Comparison of ENCODE assay signal across 8 cellular contexts in genomic region chr17:75517277-75517865, GRCh38. TPM values are rescaled to one million over a fixed set of nuclear protein-coding genes. Genes with fewer than 3 reads are reported as not detected.
A peak's percentile ranks its signal among the peaks of the same experiment; 100 is the strongest.
DNase-seq lines count a peak whose midpoint lies in the region; ATAC-seq and TF ChIP-seq lines count a peak whose summit lies in the region.

No MANE protein-coding gene starts in this region.

- no peak overlapping the region for H2AK5ac ChIP-seq in neuronal stem cell (ENCODE audit: low read depth, low read length)

- peaks cover 22% of the 10 kb centered on the region for H3K79me1 ChIP-seq in neuronal stem cell (ENCODE audit: low read depth, low read length)

- DNase-seq in NCI-H146 (lab: John Stamatoyannopoulos, UW): peak; percentile 17
- DNase-seq in NCI-H146 treated with DMSO at 0.1 percent for 48 hours (lab: John Stamatoyannopoulos, UW; ENCODE audit: unreplicated experiment): no peak
- no peak for DNase-seq in T-helper 17 cell
- peak; percentile 83 for DNase-seq in endodermal cell
- DNase-seq in neuronal stem cell (ENCODE audit: low spot score): no peak
- DNase-seq in GM13977 (ENCODE audit: low spot score): no peak
- DNase-seq in hippocampal formation (lab: John Stamatoyannopoulos, UW): no peak
- DNase-seq in GM03348 (ENCODE audit: low spot score): no peak

- no peak overlapping the region for H2BK5ac ChIP-seq in neuronal stem cell (ENCODE audit: low read length)

- H3K4me3 ChIP-seq in endodermal cell (ENCODE audit: low read length): peak overlapping the region; percentile 78
- H3K4me3 ChIP-seq in neuronal stem cell (ENCODE audit: low read length in 2 of 2): peak overlapping the region; percentile 67 to 99

- peak; percentile 48 for TF ChIP-seq CTCF in endodermal cell (conservative IDR thresholded peaks at IDR 0.05)
- TF ChIP-seq CTCF in GM13977 (IDR thresholded peaks at IDR 0.05; ENCODE audit: extremely low read depth, insufficient read depth, missing control alignments): no peak

- H3K27me3 Mint-ChIP-seq in T-helper 17 cell: no peaks in the 10 kb centered on the region
- no peaks in the 10 kb centered on the region for H3K27me3 Mint-ChIP-seq in endodermal cell (ENCODE audit: insufficient read depth)

- H3K36me3 ChIP-seq in endodermal cell (ENCODE audit: control insufficient read depth, insufficient read depth, low read length) (peaks cover 11% of the 10 kb centered on the region), neuronal stem cell (replicated peaks in 1 of 2; ENCODE audit: control insufficient read depth in 2 of 2, insufficient read depth in 2 of 2, low read length in 2 of 2) (peaks cover 25 to 53% of the 10 kb centered on the region in 2 donors)

- H3K4me1 ChIP-seq in endodermal cell (ENCODE audit: control insufficient read depth, insufficient read depth, low read length): peaks cover 7% of the 10 kb centered on the region
- H3K4me1 ChIP-seq in neuronal stem cell (ENCODE audit: control insufficient read depth in 2 of 2, insufficient read depth in 1 of 2, low read depth in 1 of 2, low read length in 2 of 2): peaks cover 10 to 18% of the 10 kb centered on the region in 2 donors

- H3K4ac ChIP-seq in neuronal stem cell (ENCODE audit: low read length): no peak overlapping the region

- no peak overlapping the region for H3K14ac ChIP-seq in neuronal stem cell (ENCODE audit: low read length)

- no peak overlapping the region for H2BK120ac ChIP-seq in neuronal stem cell (ENCODE audit: low read depth, low read length)

- ATAC-seq in T-helper 17 cell: no peak

- H3K9ac ChIP-seq in endodermal cell (ENCODE audit: extremely low read depth, low read length, poor library complexity, severe bottlenecking): no peak overlapping the region
- H3K9ac ChIP-seq in neuronal stem cell (ENCODE audit: low read depth, low read length, poor library complexity): peak overlapping the region; percentile 32

- H3K27ac Mint-ChIP-seq in T-helper 17 cell (peak overlapping the region; percentile 96), endodermal cell (no peak overlapping the region)

- no peak overlapping the region for H2BK12ac ChIP-seq in neuronal stem cell (ENCODE audit: low read length)

- WGBS in endodermal cell (ENCODE audit: insufficient coverage in 1 of 2, insufficient read length in 1 of 2), 2 experiments: 25 to 36% methylated on average over 7 to 11 of the region's 11 CpGs
- WGBS in neuronal stem cell (ENCODE audit: extremely low coverage in 2 of 2, insufficient read length in 2 of 2, insufficient replicate concordance in 1 of 2), 2 donors: no CpG with 5 or more reads among the region's 11 CpGs

- H2BK15ac ChIP-seq in neuronal stem cell (ENCODE audit: low read length): no peak overlapping the region

- peak overlapping the region; percentile 90 for H3K4me3 Mint-ChIP-seq in T-helper 17 cell
- H3K4me3 Mint-ChIP-seq in endodermal cell: peak overlapping the region; percentile 70

- H3K36me3 Mint-ChIP-seq in T-helper 17 cell (ENCODE audit: low read depth) (peaks cover 5% of the 10 kb centered on the region), endodermal cell (ENCODE audit: low read depth) (peaks cover 35% of the 10 kb centered on the region)

- H3K18ac ChIP-seq in neuronal stem cell (ENCODE audit: low read length): no peak overlapping the region

- H4K8ac ChIP-seq in neuronal stem cell (ENCODE audit: low read depth, low read length): no peak overlapping the region

- H3K9me3 Mint-ChIP-seq in endodermal cell: no peaks in the 10 kb centered on the region

- H3K9me3 ChIP-seq in T-helper 17 cell (ENCODE audit: control insufficient read depth, low read length, poor library complexity, severe bottlenecking): no peaks in the 10 kb centered on the region
- H3K9me3 ChIP-seq in endodermal cell (ENCODE audit: control insufficient read depth, low read length): no peaks in the 10 kb centered on the region
- no peaks in the 10 kb centered on the region for H3K9me3 ChIP-seq in neuronal stem cell (replicated peaks in 1 of 2; ENCODE audit: control insufficient read depth in 2 of 2, insufficient read depth in 1 of 2, low read depth in 1 of 2, low read length in 2 of 2)

- no peak overlapping the region for H3K27ac ChIP-seq in endodermal cell (ENCODE audit: low read depth, low read length)
- H3K27ac ChIP-seq in neuronal stem cell (replicated peaks; ENCODE audit: low read length): no peak overlapping the region

- peak overlapping the region; percentile 94 for H3K4me2 ChIP-seq in neuronal stem cell (ENCODE audit: insufficient read depth, low read length, poor library complexity, severe bottlenecking)

- no peak overlapping the region for H4K91ac ChIP-seq in neuronal stem cell (ENCODE audit: low read depth, low read length, poor library complexity)

- H3K23ac ChIP-seq in neuronal stem cell (ENCODE audit: low read depth, low read length, poor library complexity): no peak overlapping the region

- in situ Hi-C loops in GM13977 (cut with MboI; ENCODE audit: low pct_unique_long_range_greater_than_20kb, low sequenced_read_pairs, unreplicated experiment): no loop called here

- H2AFZ ChIP-seq in neuronal stem cell (ENCODE audit: low read length): peak overlapping the region; percentile 99

- H3K27me3 ChIP-seq in endodermal cell (ENCODE audit: control insufficient read depth, insufficient read depth, low read length, poor library complexity, severe bottlenecking) (no peaks in the 10 kb centered on the region), neuronal stem cell (ENCODE audit: control insufficient read depth in 3 of 3, insufficient read depth in 3 of 3, low read depth in 1 of 3, low read length in 3 of 3) (no peaks in the 10 kb centered on the region)

- H3K4me1 Mint-ChIP-seq in T-helper 17 cell: peaks cover 17% of the 10 kb centered on the region
- H3K4me1 Mint-ChIP-seq in endodermal cell: no peaks in the 10 kb centered on the region

RNA-seq across cellular contexts. Expression of gene TSEN54, which starts 1.0 kb away (rescaled TPM):
- total RNA-seq in T-helper 17 cell (10 to 100 TPM; 49.7 to 56.5 TPM), endodermal cell (10 to 100 TPM; 37.7 to 39.1 TPM)
- 30.2 TPM for polyA plus RNA-seq in endodermal cell (2013, experiment 1 of 2)
- 32.7 TPM for polyA plus RNA-seq in endodermal cell (2013, experiment 2 of 2)
- polyA plus RNA-seq in neuronal stem cell (2013, experiment 1 of 2): 21.2 TPM
- 24.0 TPM for polyA plus RNA-seq in neuronal stem cell (2013, experiment 2 of 2)

RNA-seq across cellular contexts. Expression of gene CASKIN2, which starts 2.0 kb away (rescaled TPM):
- total RNA-seq in T-helper 17 cell (under 1 TPM; 0.08 to 0.40 TPM), endodermal cell (10 to 100 TPM; 26.4 to 31.0 TPM)
- polyA plus RNA-seq in endodermal cell (2013, experiment 1 of 2): 14.9 TPM
- polyA plus RNA-seq in endodermal cell (2013, experiment 2 of 2): 11.8 TPM
- 7.5 TPM for polyA plus RNA-seq in neuronal stem cell (2013, experiment 1 of 2)
- polyA plus RNA-seq in neuronal stem cell (2013, experiment 2 of 2): 7.9 TPM

RNA-seq across cellular contexts. Expression of gene LLGL2, which starts 8.1 kb away (rescaled TPM):
- total RNA-seq in T-helper 17 cell (10 to 100 TPM; 39.3 to 41.9 TPM), endodermal cell (100 to 1,000 TPM; 128 to 149 TPM)
- 20.2 TPM for polyA plus RNA-seq in endodermal cell (2013, experiment 1 of 2)
- polyA plus RNA-seq in endodermal cell (2013, experiment 2 of 2): 16.5 TPM
- polyA plus RNA-seq in neuronal stem cell (2013, experiment 1 of 2): 25.2 TPM
- 26.4 TPM for polyA plus RNA-seq in neuronal stem cell (2013, experiment 2 of 2)

Comparison
In these comparisons a context has a peak if more than half of its experiments do, and no peak if none do; other contexts are left out.
1. DNase-seq: peak in NCI-H146 (single experiment) and endodermal cell (single experiment); none in NCI-H146 treated with DMSO at 0.1 percent for 48 hours (single experiment), T-helper 17 cell (0 of 3), neuronal stem cell (single experiment), GM13977 (single experiment), hippocampal formation (0 of 2) and GM03348 (single experiment).
2. RNA of gene CASKIN2, which starts 2.0 kb away (total RNA-seq): 26.4 to 31.0 TPM in endodermal cell; 0.08 to 0.40 TPM in T-helper 17 cell; every median in the first group is over 10 times any median in the second.